Comparison of ENCODE assay signal across 8 cellular contexts in genomic region chr11:68121067-68121899, GRCh38. TPM values are rescaled to one million over a fixed set of nuclear protein-coding genes. Genes with fewer than 3 reads are reported as not detected.
DNase-seq lines count a peak whose midpoint lies in the region; ATAC-seq and TF ChIP-seq lines count a peak whose summit lies in the region.

CHKA (minus strand) TSS chr11:68121388; CDS start chr11:68121177, 211 bp downstream.

- H3K27me3 Mint-ChIP-seq in naive thymus-derived CD4-positive, alpha-beta T cell, result peaks cover 0 to 21% (median 0%) of the 10 kb centered on the region in 5 donors
- H3K27me3 Mint-ChIP-seq in stimulated activated memory B cell treated with anti-CD40 and anti-IgM and Interleukin-4, amounts not matched to agents 10 μg/mL and 1 μg/mL and 100 μg/mL, for 72 hours, result no peaks in the 10 kb centered on the region

- H3K9me3 Mint-ChIP-seq in naive thymus-derived CD4-positive, alpha-beta T cell, result no peaks in the 10 kb centered on the region
- no peaks in the 10 kb centered on the region for H3K9me3 Mint-ChIP-seq in stimulated activated memory B cell treated with anti-CD40 and anti-IgM and Interleukin-4, amounts not matched to agents 10 μg/mL and 1 μg/mL and 100 μg/mL, for 72 hours

- CTCF ChIA-PET in naive thymus-derived CD4-positive, alpha-beta T cell (lab: Charles Lee), result no interaction called here

- H4K20me1 ChIP-seq in DOHH2 (ENCODE audit: control insufficient read depth, insufficient read depth, low read depth, low read length) (peaks cover 6% of the 10 kb centered on the region; the same call in 1 of the 2 replicates), KMS-11 (ENCODE audit: insufficient read depth) (0 out of 2 replicates have a peak, but pooled peaks cover 3% of the 10 kb centered on the region)

- POLR2A ChIA-PET in naive thymus-derived CD4-positive, alpha-beta T cell (lab: Charles Lee), result interaction anchor here (0.6 kb wide), 2 partner anchors 86 to 358 kb away, joined by 4 to 5 read pairs; no protein-coding TSS in a partner anchor

- ATAC-seq in GM21786 (IDR thresholded peaks at IDR 0.05; ENCODE audit: unreplicated experiment), result peak; percentile 77
- peak; percentile 91 for ATAC-seq in naive thymus-derived CD4-positive, alpha-beta T cell
- peak; percentile 96 for ATAC-seq in stimulated activated memory B cell treated with anti-CD40 and anti-IgM and Interleukin-4, amounts not matched to agents 10 μg/mL and 1 μg/mL and 100 μg/mL, for 72 hours

- H3K36me3 Mint-ChIP-seq in naive thymus-derived CD4-positive, alpha-beta T cell, result no peaks in the 10 kb centered on the region
- H3K36me3 Mint-ChIP-seq in stimulated activated memory B cell treated with anti-CD40 and anti-IgM and Interleukin-4, amounts not matched to agents 10 μg/mL and 1 μg/mL and 100 μg/mL, for 72 hours, result no peaks in the 10 kb centered on the region

- TF ChIP-seq CTCF in DOHH2 (IDR thresholded peaks at IDR 0.05; ENCODE audit: low read depth, low read length, poor library complexity, severe bottlenecking) (no peak), KMS-11 (conservative IDR thresholded peaks at IDR 0.05; ENCODE audit: low read depth, low read length) (no peak)

- peaks cover 5 to 19% (median 13%) of the 10 kb centered on the region in 7 donors for H3K4me1 Mint-ChIP-seq in naive thymus-derived CD4-positive, alpha-beta T cell
- H3K4me1 Mint-ChIP-seq in stimulated activated memory B cell treated with anti-CD40 and anti-IgM and Interleukin-4, amounts not matched to agents 10 μg/mL and 1 μg/mL and 100 μg/mL, for 72 hours, result peaks cover 28% of the 10 kb centered on the region

- no peaks in the 10 kb centered on the region for H3K9me2 ChIP-seq in DOHH2 (replicated peaks; ENCODE audit: control insufficient read depth, low read length)

- no peaks in the 10 kb centered on the region for H3K27me3 ChIP-seq in DOHH2 (ENCODE audit: control insufficient read depth, low read length)
- H3K27me3 ChIP-seq in KMS-11 (ENCODE audit: insufficient read depth, low read depth), result no peaks in the 10 kb centered on the region
- no peaks in the 10 kb centered on the region for H3K27me3 ChIP-seq in naive thymus-derived CD4-positive, alpha-beta T cell (ENCODE audit: control insufficient read depth in 2 of 2, insufficient read depth in 2 of 2, low read length in 2 of 2)

- H3K27ac ChIP-seq in DOHH2 (ENCODE audit: low read depth, low read length), result peak within 1 kb of the TSS; percentile 39; the same call in 1 of the 2 replicates
- peak within 1 kb of the TSS; percentile 71 for H3K27ac ChIP-seq in KMS-11
- H3K27ac ChIP-seq in naive thymus-derived CD4-positive, alpha-beta T cell (ENCODE audit: low read depth, low read length), result peak within 1 kb of the TSS; percentile 68

- H3K4me2 ChIP-seq in DOHH2 (ENCODE audit: low read length) (peak within 1 kb of the TSS; percentile 89), KMS-11 (peak within 1 kb of the TSS; percentile 80)

- H3K4me1 ChIP-seq in DOHH2 (ENCODE audit: control insufficient read depth, low read length) (peaks cover 28% of the 10 kb centered on the region), KMS-11 (ENCODE audit: low read depth, poor library complexity, severe bottlenecking) (peaks cover 21% of the 10 kb centered on the region)
- peaks cover 0 to 11% of the 10 kb centered on the region in 2 donors for H3K4me1 ChIP-seq in naive thymus-derived CD4-positive, alpha-beta T cell (ENCODE audit: control insufficient read depth in 2 of 2, insufficient read depth in 2 of 2, low read length in 2 of 2)

- intact Hi-C loops in naive thymus-derived CD4-positive, alpha-beta T cell (cut with micrococcal nuclease), result loop anchor here (1.0 to 5.0 kb wide), 9 partner anchors 22 to 341 kb away; partner anchors contain the start of genes PPP6R3 (in 2 of the 2), UNC93B1 (in 2 of the 2), C11orf24 (in 1 of the 2) and KMT5B (in 1 of the 2)

- H3K9ac ChIP-seq in KMS-11, result peak within 1 kb of the TSS; percentile 82; the same call in 1 of the 2 replicates

- H3K36me3 ChIP-seq in DOHH2 (ENCODE audit: control insufficient read depth, low read length) (peaks cover 15% of the 10 kb centered on the region; the same call in 1 of the 2 replicates), KMS-11 (ENCODE audit: insufficient read depth) (no peaks in the 10 kb centered on the region)
- H3K36me3 ChIP-seq in naive thymus-derived CD4-positive, alpha-beta T cell (ENCODE audit: control insufficient read depth in 2 of 3, insufficient read depth in 3 of 3, low read length in 3 of 3), result no peaks in the 10 kb centered on the region

- H2AFZ ChIP-seq in KMS-11 (ENCODE audit: low read depth), result peak within 1 kb of the TSS; percentile 80

- peak within 1 kb of the TSS; percentile 28 to 92 (median 84) for H3K27ac Mint-ChIP-seq in naive thymus-derived CD4-positive, alpha-beta T cell
- H3K27ac Mint-ChIP-seq in stimulated activated memory B cell treated with anti-CD40 and anti-IgM and Interleukin-4, amounts not matched to agents 10 μg/mL and 1 μg/mL and 100 μg/mL, for 72 hours, result peak within 1 kb of the TSS; percentile 92

- DNase-seq in RPMI8226 (peak; percentile 98), fibroblast of gingiva (ENCODE audit: low read depth) (peak; percentile 89)
- DNase-seq in activated T-helper 1 cell treated with anti-CD3 and anti-CD28 coated beads, Interleukin-2, amount 50 U/mL, for 16 hours (ENCODE audit: low read depth in 1 of 2, low spot score in 1 of 2), result peak; percentile 49 to 79
- peak; percentile 69 to 95 (median 80) for DNase-seq in naive thymus-derived CD4-positive, alpha-beta T cell

- H3K79me2 ChIP-seq in DOHH2 (ENCODE audit: control insufficient read depth, low read length) (peaks cover 49% of the 10 kb centered on the region), KMS-11 (ENCODE audit: insufficient read depth, low read depth) (peaks cover 41% of the 10 kb centered on the region)

- no peaks in the 10 kb centered on the region for H3K9me3 ChIP-seq in DOHH2 (ENCODE audit: control insufficient read depth, insufficient read depth, low read length)
- H3K9me3 ChIP-seq in naive thymus-derived CD4-positive, alpha-beta T cell (ENCODE audit: control insufficient read depth in 2 of 3, low read length in 3 of 3), result no peaks in the 10 kb centered on the region

- peaks cover 14% of the 10 kb centered on the region; the same call in 1 of the 2 replicates for H3F3A ChIP-seq in DOHH2 (ENCODE audit: control insufficient read depth, insufficient read depth)

- peak within 1 kb of the TSS; percentile 77 for H3K4me3 ChIP-seq in DOHH2 (ENCODE audit: low read length)
- H3K4me3 ChIP-seq in KMS-11 (IDR thresholded peaks at IDR 0.05; ENCODE audit: insufficient read depth, low read depth, low read length), result no peak within 1 kb of the TSS
- H3K4me3 ChIP-seq in naive thymus-derived CD4-positive, alpha-beta T cell (ENCODE audit: low read length), result peak within 1 kb of the TSS; percentile 79

- peak within 1 kb of the TSS; percentile 72 to 90 (median 87) for H3K4me3 Mint-ChIP-seq in naive thymus-derived CD4-positive, alpha-beta T cell
- peak within 1 kb of the TSS; percentile 91 for H3K4me3 Mint-ChIP-seq in stimulated activated memory B cell treated with anti-CD40 and anti-IgM and Interleukin-4, amounts not matched to agents 10 μg/mL and 1 μg/mL and 100 μg/mL, for 72 hours

RNA-seq across cellular contexts. Expression of gene CHKA, which starts in this region (rescaled TPM):
- 10 to 100 TPM in 2 of 5 experiments, 1 to 10 TPM in 3; 6.0 to 31.3 (median 7.3) TPM for total RNA-seq in naive thymus-derived CD4-positive, alpha-beta T cell
- polyA plus RNA-seq in naive thymus-derived CD4-positive, alpha-beta T cell, result 1 to 10 TPM; 1.4 to 4.4 TPM
